In the genomic region with DNA sequence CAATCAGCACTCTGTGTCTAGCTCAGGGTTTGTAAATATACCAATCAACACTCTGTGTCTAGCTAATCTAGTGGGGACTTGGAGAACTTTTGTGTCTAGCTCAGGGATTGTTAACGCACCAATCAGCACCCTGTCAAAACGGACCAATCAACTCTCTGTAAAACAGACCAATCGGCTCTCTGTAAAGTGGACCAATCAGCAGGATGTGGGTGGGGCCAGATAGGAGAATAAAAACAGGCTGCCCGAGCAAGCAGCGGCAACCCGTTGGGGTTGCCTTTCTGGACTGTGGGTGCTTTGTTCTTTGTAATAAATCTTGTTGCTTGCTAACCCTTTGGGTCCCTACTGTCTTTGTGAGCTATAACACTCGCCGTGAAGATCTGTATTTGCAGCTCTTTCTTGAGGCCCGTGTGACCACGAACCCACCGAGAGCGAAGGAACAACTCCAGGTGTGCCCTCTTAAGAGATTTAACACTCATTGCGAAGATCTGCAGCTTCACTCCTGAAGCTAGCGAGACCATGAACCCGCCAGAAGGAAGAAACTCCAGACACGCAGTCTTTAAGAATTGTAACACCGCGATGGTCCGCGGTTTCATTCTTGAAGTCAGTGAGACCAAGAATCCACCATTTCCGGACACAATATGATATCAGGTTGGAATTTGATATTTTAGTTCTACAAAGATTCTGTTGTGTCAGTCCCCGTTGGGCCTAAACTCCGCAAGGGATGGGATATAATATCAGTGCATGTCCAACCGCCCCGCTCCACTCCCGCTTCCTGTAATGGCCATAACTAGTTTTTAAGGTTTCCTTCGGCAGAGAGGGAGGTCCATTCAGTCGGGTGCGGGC, we compare ENCODE assay signal across 8 cellular contexts. TPM values are rescaled to one million over a fixed set of nuclear protein-coding genes. Genes with fewer than 3 reads are reported as not detected.
DNase-seq lines count a peak whose midpoint lies in the region; ATAC-seq and TF ChIP-seq lines count a peak whose summit lies in the region.

No MANE protein-coding gene starts in this region.

- H3K4me3 ChIP-seq in ACC112 (ENCODE audit: low read depth, low read length) (peak overlapping the region; percentile 99), choroid plexus epithelial cell (ENCODE audit: low read depth, low read length) (peak overlapping the region; percentile 70)

- H3K4me1 ChIP-seq in ACC112 (ENCODE audit: control insufficient read depth, insufficient read depth, low read length, unreplicated experiment) (peaks cover 7% of the 10 kb centered on the region), foreskin keratinocyte (no peaks in the 10 kb centered on the region)

- H3K36me3 Mint-ChIP-seq in natural killer cell, result no peaks in the 10 kb centered on the region

- H3K27me3 Mint-ChIP-seq in natural killer cell (ENCODE audit: low read depth in 2 of 2), result no peaks in the 10 kb centered on the region

- intact Hi-C loops in natural killer cell (cut with micrococcal nuclease), result no loop called here

- H3K4me3 Mint-ChIP-seq in natural killer cell, result peak overlapping the region; percentile 91

- no peaks in the 10 kb centered on the region for H3K9me3 Mint-ChIP-seq in natural killer cell

- H3K27ac ChIP-seq in ACC112 (ENCODE audit: low read depth, low read length) (no peak overlapping the region), KOPT-K1 (ENCODE audit: low read depth, low read length, poor library complexity, severe bottlenecking) (peak overlapping the region; percentile 67), foreskin keratinocyte (no peak overlapping the region)

- DNase-seq in choroid plexus epithelial cell (ENCODE audit: low read depth), result no peak
- DNase-seq in natural killer cell, result no peak
- DNase-seq in foreskin keratinocyte, result no peak
- no peak for DNase-seq in Kasumi-1 (lab: John Stamatoyannopoulos, UW)

- H3K79me2 ChIP-seq in ACC112 (ENCODE audit: control insufficient read depth, insufficient read depth, low read length, unreplicated experiment), result peaks cover 19% of the 10 kb centered on the region

- H2AFZ ChIP-seq in ACC112 (ENCODE audit: low read length, unreplicated experiment), result peak overlapping the region; percentile 98

- peak overlapping the region; percentile 81 to 94 for H3K27ac Mint-ChIP-seq in natural killer cell

- H3K36me3 ChIP-seq in ACC112 (ENCODE audit: insufficient read depth, low read length) (no peaks in the 10 kb centered on the region), KOPT-K1 (ENCODE audit: insufficient read depth, low read length) (peaks cover 5% of the 10 kb centered on the region; the same call in 1 of the 2 replicates)

- no peak for TF ChIP-seq CTCF in choroid plexus epithelial cell (conservative IDR thresholded peaks at IDR 0.05; ENCODE audit: low read depth, low read length)
- no peak for TF ChIP-seq CTCF in natural killer cell (IDR thresholded peaks at IDR 0.05)
- no peak for TF ChIP-seq CTCF in foreskin keratinocyte (conservative IDR thresholded peaks at IDR 0.05)

- H3K9me3 ChIP-seq in KOPT-K1 (ENCODE audit: insufficient read depth, low read length, poor library complexity, severe bottlenecking), result no peaks in the 10 kb centered on the region

- no peaks in the 10 kb centered on the region for H3K27me3 ChIP-seq in ACC112 (ENCODE audit: insufficient read depth, low read length)
- H3K27me3 ChIP-seq in foreskin keratinocyte, result no peaks in the 10 kb centered on the region

- ATAC-seq in natural killer cell, result no peak
- ATAC-seq in foreskin keratinocyte, result no peak
- ATAC-seq in GM21528 (IDR thresholded peaks at IDR 0.05; ENCODE audit: low FRiP score, unreplicated experiment), result no peak
- ATAC-seq in HG03135 (IDR thresholded peaks at IDR 0.05; ENCODE audit: unreplicated experiment), result no peak

- peaks cover 11 to 28% of the 10 kb centered on the region in 2 donors for H3K4me1 Mint-ChIP-seq in natural killer cell

RNA-seq across cellular contexts. Expression of a gene that starts 0.7 kb away (rescaled TPM):
- total RNA-seq in natural killer cell, result 10 to 100 TPM; 13.2 to 15.4 (median 13.3) TPM
- total RNA-seq in foreskin keratinocyte, result 3.8 and 4.3 TPM in 2 replicates
- polyA plus RNA-seq in foreskin keratinocyte, result 3.6 and 4.5 TPM in 2 replicates

RNA-seq across cellular contexts. Expression of a gene that starts 32.0 kb away (rescaled TPM):
- total RNA-seq in natural killer cell, result 10 to 100 TPM; 20.3 to 42.7 (median 24.5) TPM
- 40.6 and 51.1 TPM in 2 replicates for total RNA-seq in foreskin keratinocyte
- polyA plus RNA-seq in foreskin keratinocyte, result 62.7 and 83.3 TPM in 2 replicates

RNA-seq across cellular contexts. Expression of a gene that starts 47.7 kb away (rescaled TPM):
- total RNA-seq in natural killer cell (10 to 100 TPM; 12.9 to 21.0 (median 18.5) TPM), foreskin keratinocyte (19.3 and 23.2 TPM in 2 replicates)
- 9.5 and 9.7 TPM in 2 replicates for polyA plus RNA-seq in foreskin keratinocyte
